Comparison of ENCODE assay signal across 8 cellular contexts in genomic region chr19:1407662-1408299, GRCh38. TPM values are rescaled to one million over a fixed set of nuclear protein-coding genes. Genes with fewer than 3 reads are reported as not detected.
DNase-seq lines count a peak whose midpoint lies in the region; ATAC-seq and TF ChIP-seq lines count a peak whose summit lies in the region.

No MANE protein-coding gene starts in this region.

- CTCF ChIA-PET in AG04449 (lab: Yijun Ruan, JAX) = no interaction called here

- H3K27me3 ChIP-seq in right atrium auricular region = no peaks in the 10 kb centered on the region

- H3K4me3 ChIP-seq in AG04449 (ENCODE audit: low read depth, low read length) = peak overlapping the region; percentile 72
- H3K4me3 ChIP-seq in right atrium auricular region = peak overlapping the region; percentile 94 to 100

- no peaks in the 10 kb centered on the region for H3K9me3 ChIP-seq in right atrium auricular region

- DNase-seq in AG04449 (ENCODE audit: low read depth, low spot score) (no peak), right atrium auricular region (ENCODE audit: low spot score) (no peak), middle frontal gyrus (ENCODE audit: extremely low spot score, low spot score) (no peak), amygdala (lab: John Stamatoyannopoulos, UW) (no peak)
- DNase-seq in activated T-helper 1 cell treated with anti-CD3 and anti-CD28 coated beads, Interleukin-2, amount 50 U/mL, for 16 hours (ENCODE audit: low read depth in 1 of 2, low spot score in 1 of 2) = peak; percentile 10 to 35
- peak; percentile 18 to 53 for DNase-seq in stimulated activated CD4-positive, alpha-beta T cell treated with anti-CD3 and anti-CD28 coated beads, Interleukin-1b, Interleukin-23, amount 100 ng/mL, for 4 hours (ENCODE audit: low read depth in 2 of 2)

- peak overlapping the region; percentile 97 to 98 for H3K27ac ChIP-seq in right atrium auricular region

- peaks cover under 1% of the 10 kb centered on the region for H3K36me3 ChIP-seq in right atrium auricular region

- ATAC-seq in GM19452 (IDR thresholded peaks at IDR 0.05; ENCODE audit: unreplicated experiment) = peak; percentile 29
- ATAC-seq in HG03565 (IDR thresholded peaks at IDR 0.05; ENCODE audit: unreplicated experiment) = peak; percentile 9

- POLR2A ChIA-PET in AG04449 (lab: Yijun Ruan, JAX) = interaction anchor here (0.7 kb wide), 1 partner anchor 11 kb away, joined by 3 read pairs; no protein-coding TSS in a partner anchor

- H3K4me1 ChIP-seq in right atrium auricular region = peaks cover 0 to 48% of the 10 kb centered on the region in 2 donors

- no peak for TF ChIP-seq CTCF in AG04449 (IDR thresholded peaks at IDR 0.05; ENCODE audit: insufficient read depth, low read length, missing control alignments)
- TF ChIP-seq CTCF in right atrium auricular region (IDR thresholded peaks at IDR 0.05) = no peak

RNA-seq across cellular contexts. Expression of gene DAZAP1, which starts 0.4 kb away (rescaled TPM):
- 10 to 100 TPM; 32.6 to 47.5 TPM for total RNA-seq in right atrium auricular region

RNA-seq across cellular contexts. Expression of gene GAMT, which starts 6.4 kb away (rescaled TPM):
- total RNA-seq in right atrium auricular region = 10 to 100 TPM; 45.8 to 92.5 TPM

RNA-seq across cellular contexts. Expression of gene NDUFS7, which starts 24.1 kb away (rescaled TPM):
- total RNA-seq in right atrium auricular region = 100 to 1,000 TPM; 234 to 326 TPM

RNA-seq across cellular contexts. Expression of gene RPS15, which starts 30.4 kb away (rescaled TPM):
- total RNA-seq in right atrium auricular region = 1,000 to 10,000 TPM; 1,712 to 2,156 TPM

RNA-seq across cellular contexts. Expression of gene APC2, which starts 42.1 kb away (rescaled TPM):
- total RNA-seq in right atrium auricular region = under 1 TPM; 0.04 to 0.35 TPM

Comparison
In these comparisons a context has a peak if more than half of its experiments do, and no peak if none do; other contexts are left out.
1. DNase-seq: peak in activated T-helper 1 cell treated with anti-CD3 and anti-CD28 coated beads, Interleukin-2, amount 50 U/mL, for 16 hours (2 of 2) and stimulated activated CD4-positive, alpha-beta T cell treated with anti-CD3 and anti-CD28 coated beads, Interleukin-1b, Interleukin-23, amount 100 ng/mL, for 4 hours (2 of 2); none in AG04449 (single experiment), right atrium auricular region (single experiment), middle frontal gyrus (single experiment) and amygdala (0 of 56).